29 cellular contexts compared by ENCODE assay signal in genomic region chr10:124214610-124215009, GRCh38.
"Had no signal": no experiment of that assay in that cellular context is flagged by ENCODE, and none has a peak within 500 bp of the region (broad histone marks: within the 10 kb centered on the region; RNA-seq: fewer than 3 reads in every experiment).

No MANE protein-coding gene starts in this region.

- H3K4me1 ChIP-seq: left lung, lower lobe of right lung, neural progenitor cell, pancreas, psoas muscle, right lobe of liver, vagina had no signal

- DNase-seq: hippocampal formation; kidney; left colon; left lung; lower lobe of right lung; mammary epithelial cell; mesendoderm; midbrain; mucosa of descending colon; naive thymus-derived CD4-positive, alpha-beta T cell; occipital lobe; pancreas; psoas muscle; stimulated activated CD4-positive, alpha-beta T cell treated with anti-CD3 and anti-CD28 coated beads, Interleukin-1b, Interleukin-23, amount 100 ng/mL, for 48 hours; stimulated activated CD4-positive, alpha-beta T cell treated with anti-CD3 and anti-CD28 coated beads, Interleukin-2, amount 100 ng/mL, for 48 hours; stimulated activated CD4-positive, alpha-beta T cell treated with anti-CD3 and anti-CD28 coated beads, Interleukin-4, amount 100 ng/mL, for 4 hours; stimulated activated CD8-positive, alpha-beta memory T cell treated with anti-CD3 and anti-CD28 coated beads, Interleukin-4, amount 100 ng/mL, for 48 hours; stimulated activated naive CD4-positive, alpha-beta T cell treated with Interleukin-2 at 50 U/mL for 16 hours; stimulated activated naive CD8-positive, alpha-beta T cell treated with anti-CD3 and anti-CD28 coated beads, Interleukin-15, amount 100 ng/mL, for 72 hours; substantia nigra had no signal

- H2AFZ ChIP-seq: neural progenitor cell had no signal

- H3K27ac Mint-ChIP-seq: naive thymus-derived CD4-positive, alpha-beta T cell; natural killer cell treated with Interleukin-12 subunit alpha and Interleukin-12 subunit beta and Interleukin-15 and Interleukin-18, amount 100 ng/mL, for 72 hours; neural progenitor cell; stimulated activated memory B cell treated with anti-CD40 and anti-IgM and Interleukin-4, amounts not matched to agents 10 μg/mL and 1 μg/mL and 100 μg/mL, for 72 hours; type B pancreatic cell had no signal

- H3K9me3 ChIP-seq: lower lobe of right lung, mucosa of descending colon, neutrophil, pancreas, psoas muscle, right lobe of liver, vagina had no signal

- H3K27ac ChIP-seq: left lung, lower lobe of right lung, neural progenitor cell, neutrophil, pancreas, psoas muscle, right lobe of liver, tibial nerve, vagina had no signal

- H3K4me1 Mint-ChIP-seq: stimulated activated memory B cell treated with anti-CD40 and anti-IgM and Interleukin-4, amounts not matched to agents 10 μg/mL and 1 μg/mL and 100 μg/mL, for 72 hours; stimulated activated naive CD8-positive, alpha-beta T cell treated with anti-CD3 and anti-CD28 coated beads, Interleukin-15, amount 100 ng/mL, for 72 hours had no signal

- H3K27me3 ChIP-seq: left lung, neural progenitor cell, pancreas, right lobe of liver, tibial nerve, vagina had no signal

- H3K4me3 ChIP-seq: left lung, lower lobe of right lung, mucosa of descending colon, neural progenitor cell, pancreas, psoas muscle, right lobe of liver, smooth muscle cell, tibial nerve, vagina had no signal

- H3K36me3 Mint-ChIP-seq: naive thymus-derived CD4-positive, alpha-beta T cell; natural killer cell treated with Interleukin-12 subunit alpha and Interleukin-12 subunit beta and Interleukin-15 and Interleukin-18, amount 100 ng/mL, for 72 hours; neural progenitor cell; stimulated activated memory B cell treated with anti-CD40 and anti-IgM and Interleukin-4, amounts not matched to agents 10 μg/mL and 1 μg/mL and 100 μg/mL, for 72 hours; type B pancreatic cell had no signal

- H3K9me3 Mint-ChIP-seq: natural killer cell treated with Interleukin-12 subunit alpha and Interleukin-12 subunit beta and Interleukin-15 and Interleukin-18, amount 100 ng/mL, for 72 hours had no signal

- H3K4me2 ChIP-seq: neural progenitor cell, smooth muscle cell had no signal

- H3K9ac ChIP-seq: neural progenitor cell had no signal

- H3K4me3 Mint-ChIP-seq: naive thymus-derived CD4-positive, alpha-beta T cell; natural killer cell treated with Interleukin-12 subunit alpha and Interleukin-12 subunit beta and Interleukin-15 and Interleukin-18, amount 100 ng/mL, for 72 hours; neural progenitor cell; stimulated activated memory B cell treated with anti-CD40 and anti-IgM and Interleukin-4, amounts not matched to agents 10 μg/mL and 1 μg/mL and 100 μg/mL, for 72 hours; stimulated activated naive CD8-positive, alpha-beta T cell treated with anti-CD3 and anti-CD28 coated beads, Interleukin-15, amount 100 ng/mL, for 72 hours; type B pancreatic cell had no signal

- H3K36me3 ChIP-seq: left lung, lower lobe of right lung, neural progenitor cell, neutrophil, pancreas, right lobe of liver, tibial nerve, vagina had no signal
